Comparison of ENCODE assay signal across 1 cellular context in the genomic region with DNA sequence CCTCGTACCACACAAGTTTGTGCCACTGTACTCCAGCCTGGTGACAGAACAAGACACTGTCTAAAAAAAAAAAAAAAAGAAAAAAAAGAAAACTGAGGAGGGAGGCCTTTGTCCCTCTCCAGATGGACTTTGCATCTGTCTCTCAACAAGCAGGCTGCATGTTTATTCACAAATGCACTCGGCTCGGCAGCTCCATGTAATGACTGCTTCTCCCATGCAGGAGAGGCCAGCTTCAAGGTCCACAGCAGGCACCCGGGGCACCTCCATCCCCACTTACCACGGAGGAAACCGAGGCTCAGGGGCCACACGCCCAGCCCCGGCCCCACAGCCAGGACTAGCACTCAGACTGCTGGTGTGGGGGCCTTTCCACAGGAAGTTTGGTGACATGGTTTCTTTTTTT.
TF ChIP-seq lines count a peak whose summit lies in the region.

No MANE protein-coding gene starts in this region.

TF ChIP-seq in SK-N-SH treated with all-trans-retinoic acid at 6 μM for 48 hours, 23 proteins besides CTCF, POLR2A, EP300 and RAD21 (continued from another document):
- TF ChIP-seq, protein P1, sequence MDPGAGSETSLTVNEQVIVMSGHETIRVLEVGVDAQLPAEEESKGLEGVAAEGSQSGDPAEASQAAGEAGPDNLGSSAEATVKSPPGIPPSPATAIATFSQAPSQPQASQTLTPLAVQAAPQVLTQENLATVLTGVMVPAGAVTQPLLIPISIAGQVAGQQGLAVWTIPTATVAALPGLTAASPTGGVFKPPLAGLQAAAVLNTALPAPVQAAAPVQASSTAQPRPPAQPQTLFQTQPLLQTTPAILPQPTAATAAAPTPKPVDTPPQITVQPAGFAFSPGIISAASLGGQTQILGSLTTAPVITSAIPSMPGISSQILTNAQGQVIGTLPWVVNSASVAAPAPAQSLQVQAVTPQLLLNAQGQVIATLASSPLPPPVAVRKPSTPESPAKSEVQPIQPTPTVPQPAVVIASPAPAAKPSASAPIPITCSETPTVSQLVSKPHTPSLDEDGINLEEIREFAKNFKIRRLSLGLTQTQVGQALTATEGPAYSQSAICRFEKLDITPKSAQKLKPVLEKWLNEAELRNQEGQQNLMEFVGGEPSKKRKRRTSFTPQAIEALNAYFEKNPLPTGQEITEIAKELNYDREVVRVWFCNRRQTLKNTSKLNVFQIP (CRISPR knock-in tag; IDR thresholded peaks at IDR 0.05; ENCODE audit: borderline replicate concordance, low read depth): no peak
- TF ChIP-seq ZFP3 (CRISPR knock-in tag; IDR thresholded peaks at IDR 0.05) (no peak), GLIS3 (CRISPR knock-in tag; IDR thresholded peaks at IDR 0.05) (no peak)
